Comparison of ENCODE assay signal across 10 cellular contexts in genomic region chr3:40718681-40719080, GRCh38.
DNase-seq lines count a peak whose midpoint lies in the region; ATAC-seq and TF ChIP-seq lines count a peak whose summit lies in the region.
"Had no signal": no experiment of that assay in that cellular context is flagged by ENCODE, and none has a peak within 500 bp of the region (broad histone marks: within the 10 kb centered on the region; RNA-seq: fewer than 3 reads in every experiment).

No MANE protein-coding gene starts in this region.

- TF ChIP-seq CTCF in progenitor cell of endocrine pancreas (IDR thresholded peaks at IDR 0.05; ENCODE audit: unreplicated experiment): no peak

- no peak overlapping the region for H3K4me3 Mint-ChIP-seq in progenitor cell of endocrine pancreas (ENCODE audit: low read depth)
- H3K4me3 Mint-ChIP-seq: neural crest cell had no signal

- H3K4me2 ChIP-seq in BLaER1: peak overlapping the region; percentile 41

- no peaks in the 10 kb centered on the region for H4K20me1 ChIP-seq in BLaER1

- peaks cover 44% of the 10 kb centered on the region for H3K4me1 ChIP-seq in BLaER1

- no peaks in the 10 kb centered on the region for H3K27me3 ChIP-seq in BLaER1

- peaks cover 14% of the 10 kb centered on the region for H3K27me3 Mint-ChIP-seq in progenitor cell of endocrine pancreas

- no peaks in the 10 kb centered on the region for H3K36me3 ChIP-seq in BLaER1
- H3K36me3 ChIP-seq: WERI-Rb-1 had no signal

- H3K9me3 Mint-ChIP-seq in progenitor cell of endocrine pancreas (ENCODE audit: low read depth): no peaks in the 10 kb centered on the region
- H3K9me3 Mint-ChIP-seq: neural crest cell had no signal

- no peak overlapping the region for H3K9ac ChIP-seq in BLaER1

- no peak overlapping the region for H3K4me3 ChIP-seq in BLaER1

- H3K4me1 Mint-ChIP-seq in progenitor cell of endocrine pancreas (ENCODE audit: low read depth): peaks cover 4% of the 10 kb centered on the region

- DNase-seq in GM19240 (ENCODE audit: insufficient read length, low spot score) (peak; percentile 41), MV-4-11 (lab: John Stamatoyannopoulos, UW) (peak; percentile 82), NCI-H2029 treated with DMSO at 0.1 percent for 48 hours (lab: John Stamatoyannopoulos, UW) (no peak), progenitor cell of endocrine pancreas (ENCODE audit: low spot score, unreplicated experiment) (no peak), SW480 (ENCODE audit: low spot score) (no peak), ecto neural progenitor cell (ENCODE audit: low spot score) (no peak)
- DNase-seq: WERI-Rb-1 had no signal

- H3K27ac Mint-ChIP-seq in progenitor cell of endocrine pancreas: no peak overlapping the region

- H3K27ac ChIP-seq in BLaER1: peak overlapping the region; percentile 35; the same call in 1 of the 2 replicates
- H3K27ac ChIP-seq: WERI-Rb-1 had no signal

- H3K9me3 ChIP-seq in BLaER1: no peaks in the 10 kb centered on the region

- no peaks in the 10 kb centered on the region for H3K36me3 Mint-ChIP-seq in progenitor cell of endocrine pancreas (ENCODE audit: insufficient read depth)

- ATAC-seq in HG02938 (IDR thresholded peaks at IDR 0.05; ENCODE audit: unreplicated experiment): peak; percentile 93

Comparison
In these comparisons a context has a peak if more than half of its experiments do, and no peak if none do; other contexts are left out.
1. DNase-seq: peak in GM19240 (single experiment) and MV-4-11 (single experiment); none in NCI-H2029 treated with DMSO at 0.1 percent for 48 hours (single experiment), progenitor cell of endocrine pancreas (single experiment), SW480 (single experiment) and ecto neural progenitor cell (single experiment).